In the genomic region with DNA sequence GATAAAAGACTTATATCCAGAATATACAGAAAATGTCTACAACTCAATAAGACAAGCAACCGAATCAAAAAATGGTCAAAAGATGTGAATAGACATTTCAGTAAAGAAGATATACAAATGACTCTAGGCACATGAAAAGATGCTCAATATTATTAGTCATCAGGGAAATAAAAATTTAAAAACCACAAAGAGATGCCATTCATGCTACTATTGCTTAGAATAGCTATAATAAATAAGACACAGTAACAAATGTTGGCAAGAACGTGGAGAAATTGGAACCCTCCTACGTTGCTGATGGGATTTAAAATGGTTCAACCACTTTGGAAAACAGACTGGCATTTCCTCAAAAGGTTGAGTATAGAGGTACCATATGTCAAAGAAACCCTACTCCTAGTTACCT, we compare ENCODE assay signal across 18 cellular contexts. TPM values are rescaled to one million over a fixed set of nuclear protein-coding genes. Genes with fewer than 3 reads are reported as not detected.
DNase-seq lines count a peak whose midpoint lies in the region; TF ChIP-seq lines count a peak whose summit lies in the region.
"Had no signal": no experiment of that assay in that cellular context is flagged by ENCODE, and none has a peak within 500 bp of the region (broad histone marks: within the 10 kb centered on the region; RNA-seq: fewer than 3 reads in every experiment).

No MANE protein-coding gene starts in this region.

- DNase-seq in EL = peak; percentile 78
- peak; percentile 79 for DNase-seq in M059J (ENCODE audit: low read depth)
- DNase-seq in choroid plexus epithelial cell (ENCODE audit: low read depth) = peak; percentile 49
- DNase-seq in myocyte (ENCODE audit: low read depth) = peak; percentile 54
- no peak for DNase-seq in HT-29 (ENCODE audit: low spot score)
- DNase-seq in NAMALWA (ENCODE audit: low spot score) = no peak
- DNase-seq in T-helper 9 cell = no peak
- DNase-seq: activated CD4-positive, alpha-beta T cell treated with anti-CD3 and anti-CD28 coated beads, Interleukin-2, amount 10 ng/mL, durations not matched to agents 24 days and 14 days; CD8-positive, alpha-beta T cell; dermis blood vessel endothelial cell; left cardiac atrium; NCI-H1092 treated with DMSO at 0.1 percent for 48 hours; NCI-H2029 treated with DMSO at 0.1 percent for 48 hours; NCI-H524 treated with DMSO at 0.1 percent for 48 hours; sigmoid colon; stimulated activated naive B cell treated with anti-CD40 and anti-IgM and Interleukin-4, amounts not matched to agents 10 μg/mL and 1 μg/mL and 100 μg/mL, for 72 hours; testis had no signal

- no peak overlapping the region for H3K4me3 ChIP-seq in choroid plexus epithelial cell (ENCODE audit: low read depth, low read length)
- H3K4me3 ChIP-seq: sigmoid colon, testis had no signal

- TF ChIP-seq CTCF in choroid plexus epithelial cell (conservative IDR thresholded peaks at IDR 0.05; ENCODE audit: low read depth, low read length) = no peak

RNA-seq across cellular contexts. Expression of gene POLK, which starts 39.8 kb away (rescaled TPM):
- 24.2 and 28.9 TPM in 2 replicates for total RNA-seq in M059J (2014; rRNA removed; shearing (Covaris generic))
- total RNA-seq in myocyte = 37.7 and 40.1 TPM in 2 replicates
- polyA plus RNA-seq in myocyte (2012) = 6.4 TPM
- total RNA-seq in HT-29 (2014; rRNA removed; shearing (Covaris generic)) = 3.8 and 4.3 TPM in 2 replicates

RNA-seq across cellular contexts. Expression of gene CERT1, which starts 40.0 kb away (rescaled TPM):
- total RNA-seq in M059J (2014; rRNA removed; shearing (Covaris generic)) = 10.9 and 13.3 TPM in 2 replicates
- total RNA-seq in myocyte = 18.2 and 30.1 TPM in 2 replicates
- polyA plus RNA-seq in myocyte (2012) = 27.7 TPM
- total RNA-seq in HT-29 (2014; rRNA removed; shearing (Covaris generic)) = 4.9 and 6.8 TPM in 2 replicates

RNA-seq across cellular contexts. Expression of gene ANKDD1B, which starts 59.8 kb away (rescaled TPM):
- total RNA-seq in M059J (2014; rRNA removed; shearing (Covaris generic)) = 0.05 TPM in 1 of 2 replicates, not detected in the other
- total RNA-seq in myocyte = not detected in 2 replicates
- polyA plus RNA-seq in myocyte (2012) = 0.26 TPM
- 0.44 and 2.7 TPM in 2 replicates for total RNA-seq in HT-29 (2014; rRNA removed; shearing (Covaris generic))
- total RNA-seq: CD8-positive, alpha-beta T cell; HT1080 had no signal

Comparison
In these comparisons a context has a peak if more than half of its experiments do, and no peak if none do; other contexts are left out.
1. DNase-seq: peak in EL (single experiment), M059J (single experiment), choroid plexus epithelial cell (single experiment) and myocyte (single experiment); none in HT-29 (single experiment), NAMALWA (single experiment) and T-helper 9 cell (single experiment).